ENCODE assay signal across 8 cellular contexts in genomic region chr14:65412189-65412846, GRCh38. TPM values are rescaled to one million over a fixed set of nuclear protein-coding genes. Genes with fewer than 3 reads are reported as not detected.
A peak's percentile ranks its signal among the peaks of the same experiment; 100 is the strongest.
DNase-seq lines count a peak whose midpoint lies in the region; ATAC-seq, FAIRE-seq and TF ChIP-seq lines count a peak whose summit lies in the region.

FUT8 (plus strand) TSS chr14:65412730; CDS start chr14:65561564, 148,834 bp downstream.

- H3K9ac ChIP-seq in HUES6 (ENCODE audit: low read length): peak within 1 kb of the TSS; percentile 81
- peak within 1 kb of the TSS; percentile 89 for H3K9ac ChIP-seq in NT2/D1 (ENCODE audit: insufficient read length, low read depth)
- peak within 1 kb of the TSS; percentile 84 for H3K9ac ChIP-seq in endocrine pancreas (ENCODE audit: control insufficient read depth, insufficient read depth, low read length)
- H3K9ac ChIP-seq in mesendoderm (ENCODE audit: low read length): peak within 1 kb of the TSS; percentile 90

- no peaks in the 10 kb centered on the region for H3K79me1 ChIP-seq in mesendoderm (ENCODE audit: low read length)

- H3K56ac ChIP-seq in mesendoderm (ENCODE audit: low read length): peak within 1 kb of the TSS; percentile 97

- H3K79me2 ChIP-seq in mesendoderm (ENCODE audit: control insufficient read depth, insufficient read depth, low read length): peaks cover 6% of the 10 kb centered on the region

- no peaks in the 10 kb centered on the region for H3K9me3 ChIP-seq in HUES6 (ENCODE audit: control insufficient read depth, insufficient read depth, low read depth, low read length)
- H3K9me3 ChIP-seq in NT2/D1 (ENCODE audit: insufficient read depth, low read length): no peaks in the 10 kb centered on the region
- no peaks in the 10 kb centered on the region for H3K9me3 ChIP-seq in endocrine pancreas (ENCODE audit: control insufficient read depth, low read length)

- H3K27me3 ChIP-seq in HUES6 (ENCODE audit: control insufficient read depth, insufficient read depth, low read length) (no peaks in the 10 kb centered on the region), NT2/D1 (ENCODE audit: insufficient read depth, insufficient read length) (no peaks in the 10 kb centered on the region), endocrine pancreas (ENCODE audit: control insufficient read depth, insufficient read depth, low read length) (no peaks in the 10 kb centered on the region), mesendoderm (ENCODE audit: insufficient read depth, low read length, poor library complexity) (no peaks in the 10 kb centered on the region)

- no peak within 1 kb of the TSS for H2AK5ac ChIP-seq in mesendoderm (ENCODE audit: low read length)

- H3K36me3 ChIP-seq in HUES6 (ENCODE audit: control insufficient read depth, insufficient read depth, low read length) (no peaks in the 10 kb centered on the region), NT2/D1 (ENCODE audit: insufficient read depth, insufficient read length, low read length) (no peaks in the 10 kb centered on the region), endocrine pancreas (ENCODE audit: control insufficient read depth, insufficient read depth, low read length) (no peaks in the 10 kb centered on the region), mesendoderm (ENCODE audit: control insufficient read depth, insufficient read depth, low read length) (no peaks in the 10 kb centered on the region)

- H2BK120ac ChIP-seq in mesendoderm (ENCODE audit: low read depth, low read length): peak within 1 kb of the TSS; percentile 49

- H4K5ac ChIP-seq in mesendoderm (ENCODE audit: low read length): no peak within 1 kb of the TSS

- H3K18ac ChIP-seq in mesendoderm (ENCODE audit: low read length): peak within 1 kb of the TSS; percentile 86

- no peak for FAIRE-seq in D721Med (lab: Jason Lieb, UNC)

- 0 out of 2 replicates have a peak, but pooled peaks cover 10% of the 10 kb centered on the region for H3K4me1 ChIP-seq in HUES6 (ENCODE audit: control insufficient read depth, insufficient read depth, low read length)
- no peaks in the 10 kb centered on the region for H3K4me1 ChIP-seq in NT2/D1 (ENCODE audit: insufficient read depth, insufficient read length)
- H3K4me1 ChIP-seq in endocrine pancreas (ENCODE audit: control insufficient read depth, insufficient read depth, low read length): peaks cover 11% of the 10 kb centered on the region
- H3K4me1 ChIP-seq in mesendoderm (ENCODE audit: control insufficient read depth, low read depth, low read length): no peaks in the 10 kb centered on the region

- H3K4me2 ChIP-seq in mesendoderm (ENCODE audit: low read length): peak within 1 kb of the TSS; percentile 65

- peak within 1 kb of the TSS; percentile 39 for H3K23ac ChIP-seq in mesendoderm (ENCODE audit: low read length)

- H3K4ac ChIP-seq in mesendoderm (ENCODE audit: low read depth, low read length): peak within 1 kb of the TSS; percentile 63

- no CpG with 5 or more reads among the region's 74 CpGs for WGBS in mesendoderm (ENCODE audit: extremely low coverage, insufficient coverage, low lambda C conversion rate)

- H2BK5ac ChIP-seq in mesendoderm (ENCODE audit: low read length): peak within 1 kb of the TSS; percentile 46

- H3K27ac ChIP-seq in HUES6 (ENCODE audit: low read depth, low read length) (peak within 1 kb of the TSS; percentile 89), mesendoderm (ENCODE audit: low read depth, low read length) (peak within 1 kb of the TSS; percentile 95)

- H3K4me3 ChIP-seq in HUES6 (ENCODE audit: low read depth, low read length) (peak within 1 kb of the TSS; percentile 83), NT2/D1 (ENCODE audit: insufficient read length, low read depth) (peak within 1 kb of the TSS; percentile 77), endocrine pancreas (ENCODE audit: control insufficient read depth, insufficient read depth, low read length) (peak within 1 kb of the TSS; percentile 85), mesendoderm (ENCODE audit: low read length) (peak within 1 kb of the TSS; percentile 88)

- peak; percentile 45 for DNase-seq in D721Med (ENCODE audit: insufficient read length, low spot score)
- peak; percentile 81 for DNase-seq in NT2/D1 (ENCODE audit: low read depth, low spot score)
- peak; percentile 89 for DNase-seq in activated CD8-positive, alpha-beta memory T cell treated with anti-CD3 and anti-CD28 coated beads, Interleukin-2, amount 50 U/mL, for 1 hour (ENCODE audit: extremely low read depth)
- DNase-seq in mesendoderm: peak; percentile 97
- DNase-seq in stimulated activated CD8-positive, alpha-beta memory T cell treated with anti-CD3 and anti-CD28 coated beads, Interleukin-15, amount 100 ng/mL, for 1 hour (ENCODE audit: low read depth): peak; percentile 86

- ATAC-seq in GM21423 (IDR thresholded peaks at IDR 0.05; ENCODE audit: unreplicated experiment): peak; percentile 65

- H2BK15ac ChIP-seq in mesendoderm (replicated peaks; ENCODE audit: low read depth): no peak within 1 kb of the TSS

- peak within 1 kb of the TSS; percentile 15 for H4K8ac ChIP-seq in mesendoderm (ENCODE audit: low read depth, low read length)

- peak; percentile 36 for TF ChIP-seq CTCF in D721Med (IDR thresholded peaks at IDR 0.05; ENCODE audit: insufficient read depth, missing control alignments)

RNA-seq across cellular contexts. Expression of gene FUT8, which starts in this region (rescaled TPM):
- polyA plus RNA-seq in mesendoderm (2013, experiment 1 of 2): 13.2 TPM
- 13.6 TPM for polyA plus RNA-seq in mesendoderm (2013, experiment 2 of 2)

Comparison
In these comparisons a context has a peak if more than half of its experiments do, and no peak if none do; other contexts are left out.
1. Peak in every context shown above with its lines: DNase-seq, ATAC-seq, H3K4me3 ChIP-seq and H3K27ac ChIP-seq.
2. DNase-seq: peak in every context shown above with its lines; median percentile 97 in mesendoderm; 89 in activated CD8-positive, alpha-beta memory T cell treated with anti-CD3 and anti-CD28 coated beads, Interleukin-2, amount 50 U/mL, for 1 hour; 86 in stimulated activated CD8-positive, alpha-beta memory T cell treated with anti-CD3 and anti-CD28 coated beads, Interleukin-15, amount 100 ng/mL, for 1 hour; 81 in NT2/D1; 45 in D721Med.